Comparison of ENCODE assay signal across 8 cellular contexts in genomic region chr3:38521391-38521987, GRCh38. TPM values are rescaled to one million over a fixed set of nuclear protein-coding genes. Genes with fewer than 3 reads are reported as not detected.
DNase-seq lines count a peak whose midpoint lies in the region; ATAC-seq, FAIRE-seq and TF ChIP-seq lines count a peak whose summit lies in the region.

No MANE protein-coding gene starts in this region.

- no peak overlapping the region for H2AFZ ChIP-seq in Karpas-422 (ENCODE audit: low read length)

- H3K27ac ChIP-seq in Karpas-422 (ENCODE audit: low read length) = no peak overlapping the region
- H3K27ac ChIP-seq in Peyer's patch = no peak overlapping the region
- no peak overlapping the region for H3K27ac ChIP-seq in neutrophil
- no peak overlapping the region for H3K27ac ChIP-seq in transverse colon

- no peak overlapping the region for H3K9ac ChIP-seq in Karpas-422 (ENCODE audit: low read length)

- 3 to 10% methylated on average over 5 of the region's 5 CpGs for whole genome bisulfite sequencing in transverse colon (ENCODE audit: low coverage in 1 of 2), 2 donors

- no peak for TF ChIP-seq POLR2A in GM12892 (IDR thresholded peaks at IDR 0.05; ENCODE audit: low read depth, low read length)
- TF ChIP-seq POLR2A in Peyer's patch (IDR thresholded peaks at IDR 0.05) = no peak
- no peak for TF ChIP-seq POLR2A in transverse colon (IDR thresholded peaks at IDR 0.05)

- H3K79me2 ChIP-seq in Karpas-422 (ENCODE audit: low read length) = 0 out of 2 replicates have a peak, but pooled peaks cover 4% of the 10 kb centered on the region

- TF ChIP-seq CTCF in Peyer's patch (IDR thresholded peaks at IDR 0.05) = peak; percentile 77 to 95 (median 82)
- peak; percentile 90 for TF ChIP-seq CTCF in neutrophil (IDR thresholded peaks at IDR 0.05)
- peak; percentile 86 to 92 (median 88) for TF ChIP-seq CTCF in transverse colon (IDR thresholded peaks at IDR 0.05)

- no peaks in the 10 kb centered on the region for H3K9me2 ChIP-seq in Karpas-422 (replicated peaks; ENCODE audit: insufficient read depth, low read length)

- no peak overlapping the region for H3K4me3 ChIP-seq in Karpas-422 (ENCODE audit: low read length)
- no peak overlapping the region for H3K4me3 ChIP-seq in Peyer's patch
- no peak overlapping the region for H3K4me3 ChIP-seq in neutrophil (ENCODE audit: low read depth in 1 of 2, low read length in 1 of 2)
- no peak overlapping the region for H3K4me3 ChIP-seq in transverse colon

- H3K9me3 ChIP-seq in Karpas-422 (ENCODE audit: low read length) (no peaks in the 10 kb centered on the region), Peyer's patch (no peaks in the 10 kb centered on the region), neutrophil (no peaks in the 10 kb centered on the region), transverse colon (no peaks in the 10 kb centered on the region)

- H3K4me1 ChIP-seq in Karpas-422 (ENCODE audit: low read length) (no peaks in the 10 kb centered on the region), Peyer's patch (no peaks in the 10 kb centered on the region), neutrophil (ENCODE audit: control insufficient read depth in 1 of 2, insufficient read depth in 1 of 2, low read depth in 1 of 2, low read length in 1 of 2) (no peaks in the 10 kb centered on the region), transverse colon (peaks cover 0 to 3% (median 0%) of the 10 kb centered on the region in 4 donors)

- in situ Hi-C loops in transverse colon (cut with MboI; ENCODE audit: low pct_ligation_motif_present in 1 of 4, low pct_unique_long_range_greater_than_20kb in 1 of 4, low sequenced_read_pairs in 3 of 4) = loop anchor here (5.0 to 25.0 kb wide), 5 partner anchors 123 to 491 kb away; partner anchors contain the start of gene SCN5A (in 2 of the 4)

- intact Hi-C loops in transverse colon (cut with DNase I; ENCODE audit: low total_unique reads) = loop anchor here (5.0 kb wide), 1 partner anchor 131 kb away; no protein-coding TSS in a partner anchor

- no peak for TF ChIP-seq EP300 in transverse colon (IDR thresholded peaks at IDR 0.05; ENCODE audit: low read depth)

- H3K27me3 ChIP-seq in Karpas-422 (ENCODE audit: low read length) (no peaks in the 10 kb centered on the region), Peyer's patch (no peaks in the 10 kb centered on the region), neutrophil (no peaks in the 10 kb centered on the region), transverse colon (no peaks in the 10 kb centered on the region)

- peak; percentile 90 for FAIRE-seq in GM12892 (lab: Jason Lieb, UNC)

- DNase-seq in GM12892 (ENCODE audit: insufficient read length) = no peak
- DNase-seq in Karpas-422 = peak; percentile 82
- DNase-seq in Peyer's patch = peak in 2 of 3 donors; percentile 66 to 87
- DNase-seq in activated T-helper 1 cell treated with Interleukin-2 at 50 U/mL for 16 hours (ENCODE audit: low read depth) = peak; percentile 17
- DNase-seq in fibroblast of the conjunctiva (ENCODE audit: low read depth) = peak; percentile 60
- DNase-seq in transverse colon = peak; percentile 68

- H3K36me3 ChIP-seq in Karpas-422 (ENCODE audit: insufficient read depth, low read length) = peaks cover 34% of the 10 kb centered on the region; the same call in 1 of the 2 replicates
- H3K36me3 ChIP-seq in Peyer's patch = peaks cover 0 to 26% (median 0%) of the 10 kb centered on the region in 3 donors
- H3K36me3 ChIP-seq in neutrophil = peaks cover 24% of the 10 kb centered on the region
- peaks cover 0 to 9% (median 0%) of the 10 kb centered on the region in 4 donors for H3K36me3 ChIP-seq in transverse colon

- ATAC-seq in HG02852 (IDR thresholded peaks at IDR 0.05; ENCODE audit: unreplicated experiment) = no peak

- 0 out of 2 replicates have a peak, but pooled peaks cover 3% of the 10 kb centered on the region for H4K20me1 ChIP-seq in Karpas-422 (ENCODE audit: insufficient read depth, low read depth, low read length)

- H3K4me2 ChIP-seq in Karpas-422 (ENCODE audit: low read depth, low read length, poor library complexity, severe bottlenecking) = no peak overlapping the region

RNA-seq across cellular contexts. Expression of gene EXOG, which starts 25.3 kb away (rescaled TPM):
- 12.7 TPM for polyA plus RNA-seq in GM12892 (2012; ENCODE audit: missing spikeins)
- total RNA-seq in Karpas-422 (2014; rRNA removed; shearing (Covaris generic); ENCODE audit: low replicate concordance) = 21.4 and 33.2 TPM in 2 replicates
- total RNA-seq in Peyer's patch = 10 to 100 TPM; 11.4 to 44.6 (median 17.2) TPM
- 10 to 100 TPM in 2 of 4 donors, 1 to 10 TPM in 2; 6.0 to 15.3 (median 10.8) TPM for total RNA-seq in transverse colon
